8 cellular contexts compared by ENCODE assay signal in the genomic region with DNA sequence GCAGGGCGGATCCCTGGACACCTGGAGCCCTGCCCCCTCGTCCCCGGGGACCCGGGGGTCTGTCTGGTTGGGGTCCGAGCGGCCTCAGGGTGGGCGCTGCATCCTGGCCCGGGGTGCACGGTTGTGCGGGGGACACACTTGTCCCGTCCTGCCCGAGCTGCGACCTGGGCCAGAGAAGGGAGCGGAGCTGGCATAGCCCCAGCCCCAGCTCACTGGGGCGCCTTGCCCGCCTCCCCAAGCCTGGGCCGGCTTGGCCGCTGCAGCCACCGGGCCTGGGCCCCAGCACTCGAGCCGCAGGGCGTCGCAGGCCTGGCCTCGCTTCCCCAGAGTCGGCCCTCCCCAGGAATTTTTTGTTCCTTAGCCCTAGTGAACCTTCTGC. TPM values are rescaled to one million over a fixed set of nuclear protein-coding genes. Genes with fewer than 3 reads are reported as not detected.
DNase-seq lines count a peak whose midpoint lies in the region; ATAC-seq and TF ChIP-seq lines count a peak whose summit lies in the region.

No MANE protein-coding gene starts in this region.

- no peak overlapping the region for H3K27ac ChIP-seq in colonic mucosa
- H3K27ac ChIP-seq in right lobe of liver, result no peak overlapping the region
- H3K27ac ChIP-seq in thymus (ENCODE audit: low read depth), result no peak overlapping the region

- H3K4me1 Mint-ChIP-seq in activated CD4-positive, alpha-beta T cell treated with anti-CD3 and anti-CD28 coated beads for 36 hours, result peaks cover 1% of the 10 kb centered on the region
- peaks cover 2% of the 10 kb centered on the region for H3K4me1 Mint-ChIP-seq in activated CD4-positive, alpha-beta memory T cell treated with anti-CD3 and anti-CD28 coated beads, Interleukin-2, amount 10 ng/mL, durations not matched to agents 7 days and 5 days
- H3K4me1 Mint-ChIP-seq in effector memory CD8-positive, alpha-beta T cell (ENCODE audit: low read depth in 2 of 2), result peaks cover 5 to 7% of the 10 kb centered on the region in 2 donors

- H3K36me3 Mint-ChIP-seq in activated CD4-positive, alpha-beta T cell treated with anti-CD3 and anti-CD28 coated beads for 36 hours (ENCODE audit: low read depth), result peaks cover 2% of the 10 kb centered on the region
- peaks cover 2% of the 10 kb centered on the region for H3K36me3 Mint-ChIP-seq in activated CD4-positive, alpha-beta memory T cell treated with anti-CD3 and anti-CD28 coated beads, Interleukin-2, amount 10 ng/mL, durations not matched to agents 7 days and 5 days (ENCODE audit: low read depth)
- peaks cover 6% of the 10 kb centered on the region for H3K36me3 Mint-ChIP-seq in effector memory CD8-positive, alpha-beta T cell (ENCODE audit: insufficient read depth)

- TF ChIP-seq CTCF in colonic mucosa (IDR thresholded peaks at IDR 0.05), result no peak
- no peak for TF ChIP-seq CTCF in right lobe of liver (IDR thresholded peaks at IDR 0.05)

- H3K9ac ChIP-seq in colonic mucosa (ENCODE audit: low read depth in 2 of 2, low read length in 2 of 2), result peak overlapping the region in 1 of 2 donors; percentile 68

- peaks cover 6% of the 10 kb centered on the region for H3K27me3 Mint-ChIP-seq in activated CD4-positive, alpha-beta T cell treated with anti-CD3 and anti-CD28 coated beads for 36 hours
- H3K27me3 Mint-ChIP-seq in activated CD4-positive, alpha-beta memory T cell treated with anti-CD3 and anti-CD28 coated beads, Interleukin-2, amount 10 ng/mL, durations not matched to agents 7 days and 5 days, result peaks cover 3% of the 10 kb centered on the region
- peaks cover 0 to 10% of the 10 kb centered on the region in 2 donors for H3K27me3 Mint-ChIP-seq in effector memory CD8-positive, alpha-beta T cell

- CTCF ChIA-PET in activated CD4-positive, alpha-beta T cell treated with anti-CD3 and anti-CD28 coated beads for 36 hours (lab: Charles Lee), result interaction anchor here (0.6 to 1.6 kb wide), 5 partner anchors 20 to 1122 kb away, joined by 3 to 6 read pairs (median 4); no protein-coding TSS in a partner anchor
- CTCF ChIA-PET in activated CD4-positive, alpha-beta memory T cell treated with anti-CD3 and anti-CD28 coated beads, Interleukin-2, amount 10 ng/mL, durations not matched to agents 7 days and 5 days (lab: Charles Lee), result interaction anchor here (1.0 to 2.0 kb wide), 3 partner anchors 11 to 1604 kb away, joined by 3 to 4 read pairs (median 3); no protein-coding TSS in a partner anchor

- H3K4me3 ChIP-seq in colonic mucosa, result peak overlapping the region; percentile 63
- peak overlapping the region; percentile 60 to 67 (median 65) for H3K4me3 ChIP-seq in right lobe of liver
- H3K4me3 ChIP-seq in thymus (ENCODE audit: low read length), result peak overlapping the region; percentile 49

- no peak overlapping the region for H3K27ac Mint-ChIP-seq in activated CD4-positive, alpha-beta T cell treated with anti-CD3 and anti-CD28 coated beads for 36 hours
- H3K27ac Mint-ChIP-seq in activated CD4-positive, alpha-beta memory T cell treated with anti-CD3 and anti-CD28 coated beads, Interleukin-2, amount 10 ng/mL, durations not matched to agents 7 days and 5 days, result no peak overlapping the region
- H3K27ac Mint-ChIP-seq in effector memory CD8-positive, alpha-beta T cell, result no peak overlapping the region

- H3K36me3 ChIP-seq in colonic mucosa, result no peaks in the 10 kb centered on the region
- H3K36me3 ChIP-seq in right lobe of liver, result no peaks in the 10 kb centered on the region
- peaks cover under 1% of the 10 kb centered on the region for H3K36me3 ChIP-seq in thymus (ENCODE audit: control insufficient read depth, insufficient read depth)

- intact Hi-C loops in colonic mucosa (cut with DNase I), result loop anchor here (5.0 kb wide), 2 partner anchors 1597 to 1682 kb away; no protein-coding TSS in a partner anchor
- intact Hi-C loops in right lobe of liver (cut with DNase I), result no loop called here
- intact Hi-C loops in activated CD4-positive, alpha-beta T cell treated with anti-CD3 and anti-CD28 coated beads for 36 hours (cut with DNase I, micrococcal nuclease), result loop anchor here (1.0 to 10.0 kb wide), 7 partner anchors 111 to 1684 kb away; a partner anchor contains a TSS

- H3K4me3 Mint-ChIP-seq in activated CD4-positive, alpha-beta T cell treated with anti-CD3 and anti-CD28 coated beads for 36 hours, result no peak overlapping the region
- no peak overlapping the region for H3K4me3 Mint-ChIP-seq in activated CD4-positive, alpha-beta memory T cell treated with anti-CD3 and anti-CD28 coated beads, Interleukin-2, amount 10 ng/mL, durations not matched to agents 7 days and 5 days
- peak overlapping the region in 1 of 2 donors; percentile 69 for H3K4me3 Mint-ChIP-seq in effector memory CD8-positive, alpha-beta T cell

- H3K9me3 Mint-ChIP-seq in activated CD4-positive, alpha-beta T cell treated with anti-CD3 and anti-CD28 coated beads for 36 hours (ENCODE audit: low read depth), result no peaks in the 10 kb centered on the region
- H3K9me3 Mint-ChIP-seq in activated CD4-positive, alpha-beta memory T cell treated with anti-CD3 and anti-CD28 coated beads, Interleukin-2, amount 10 ng/mL, durations not matched to agents 7 days and 5 days, result no peaks in the 10 kb centered on the region
- H3K9me3 Mint-ChIP-seq in effector memory CD8-positive, alpha-beta T cell, result no peaks in the 10 kb centered on the region

- DNase-seq in colonic mucosa, result no peak
- no peak for DNase-seq in right lobe of liver
- DNase-seq in activated CD4-positive, alpha-beta T cell treated with anti-CD3 and anti-CD28 coated beads for 36 hours, result no peak
- no peak for DNase-seq in activated CD4-positive, alpha-beta memory T cell treated with anti-CD3 and anti-CD28 coated beads, Interleukin-2, amount 10 ng/mL, durations not matched to agents 7 days and 5 days
- DNase-seq in effector memory CD8-positive, alpha-beta T cell, result no peak

- WGBS in right lobe of liver (ENCODE audit: insufficient coverage, low coverage, low lambda C conversion rate, missing lambda C conversion rate), result 12% methylated on average over 6 of the region's 25 CpGs
- WGBS in thymus, result 21% methylated on average over 25 of the region's 25 CpGs

- H3K4me1 ChIP-seq in colonic mucosa (no peaks in the 10 kb centered on the region), right lobe of liver (peaks cover 0 to 5% (median 0%) of the 10 kb centered on the region in 4 donors), thymus (ENCODE audit: control insufficient read depth, insufficient read depth, low read length) (peaks cover 4% of the 10 kb centered on the region)

- TF ChIP-seq POLR2A in right lobe of liver (IDR thresholded peaks at IDR 0.05), result no peak

- H3K9me3 ChIP-seq in colonic mucosa (no peaks in the 10 kb centered on the region), right lobe of liver (no peaks in the 10 kb centered on the region), thymus (ENCODE audit: control insufficient read depth) (no peaks in the 10 kb centered on the region)

- POLR2A ChIA-PET in activated CD4-positive, alpha-beta T cell treated with anti-CD3 and anti-CD28 coated beads for 36 hours (lab: Charles Lee), result no interaction called here
- POLR2A ChIA-PET in activated CD4-positive, alpha-beta memory T cell treated with anti-CD3 and anti-CD28 coated beads, Interleukin-2, amount 10 ng/mL, durations not matched to agents 7 days and 5 days (lab: Charles Lee), result no interaction called here

- ATAC-seq in HG03354 (IDR thresholded peaks at IDR 0.05; ENCODE audit: poor library complexity, severe bottlenecking, unreplicated experiment), result peak; percentile 3
- ATAC-seq in right lobe of liver, result peak in 2 of 4 donors; percentile 1 to 4
- no peak for ATAC-seq in activated CD4-positive, alpha-beta T cell treated with anti-CD3 and anti-CD28 coated beads for 36 hours
- ATAC-seq in effector memory CD8-positive, alpha-beta T cell (replicated peaks), result no peak
- no peak for ATAC-seq in HG03097 (IDR thresholded peaks at IDR 0.05; ENCODE audit: low FRiP score, unreplicated experiment)

- H3K27me3 ChIP-seq in colonic mucosa (no peaks in the 10 kb centered on the region), right lobe of liver (no peaks in the 10 kb centered on the region), thymus (ENCODE audit: control insufficient read depth, insufficient read depth) (peaks cover 7% of the 10 kb centered on the region)

RNA-seq across cellular contexts. Expression of a gene that starts 54.5 kb away (rescaled TPM):
- 10 to 100 TPM; 50.0 to 86.5 TPM for total RNA-seq in colonic mucosa
- total RNA-seq in right lobe of liver, result 10 to 100 TPM; 23.5 to 50.6 (median 33.4) TPM
- polyA plus RNA-seq in thymus, result 72.7 TPM
- 100 to 1,000 TPM; 117 to 123 TPM for total RNA-seq in activated CD4-positive, alpha-beta T cell treated with anti-CD3 and anti-CD28 coated beads for 36 hours
- 10 to 100 TPM; 73.8 to 83.7 TPM for total RNA-seq in activated CD4-positive, alpha-beta memory T cell treated with anti-CD3 and anti-CD28 coated beads, Interleukin-2, amount 10 ng/mL, durations not matched to agents 7 days and 5 days

Comparison
In these comparisons a context has a peak if more than half of its experiments do, and no peak if none do; other contexts are left out.
1. intact Hi-C loops: an anchor here in colonic mucosa (5.0 kb wide) and activated CD4-positive, alpha-beta T cell treated with anti-CD3 and anti-CD28 coated beads for 36 hours (1.0 to 10.0 kb wide); none called in right lobe of liver.